In genomic region chr1:43206721-43207228, GRCh38 we compare ENCODE assay signal across 9 cellular contexts. TPM values are rescaled to one million over a fixed set of nuclear protein-coding genes. Genes with fewer than 3 reads are reported as not detected.
A peak's percentile ranks its signal among the peaks of the same experiment; 100 is the strongest.
DNase-seq lines count a peak whose midpoint lies in the region; ATAC-seq and TF ChIP-seq lines count a peak whose summit lies in the region.
"Had no signal": no experiment of that assay in that cellular context is flagged by ENCODE, and none has a peak within 500 bp of the region (broad histone marks: within the 10 kb centered on the region; RNA-seq: fewer than 3 reads in every experiment).

No MANE protein-coding gene starts in this region.

- peaks cover 0 to 6% of the 10 kb centered on the region in 2 donors for H3K4me1 ChIP-seq in adrenal gland (replicated peaks in 1 of 2)

- H3K4me3 ChIP-seq in adrenal gland = no peak overlapping the region

- H3K27ac ChIP-seq in adrenal gland = peak overlapping the region in 1 of 5 donors; percentile 83

- no peak for TF ChIP-seq CTCF in adrenal gland (IDR thresholded peaks at IDR 0.05)

- TF ChIP-seq POLR2A in adrenal gland (IDR thresholded peaks at IDR 0.05) = no peak

- H3K9me3 Mint-ChIP-seq in stimulated activated naive B cell treated with anti-CD40 and anti-IgM and Interleukin-4, amounts not matched to agents 10 μg/mL and 1 μg/mL and 100 μg/mL, for 72 hours = peaks cover 0 to 6% of the 10 kb centered on the region in 2 donors
- H3K9me3 Mint-ChIP-seq: activated naive CD8-positive, alpha-beta T cell treated with anti-CD3 and anti-CD28 coated beads, Interleukin-2, amount 10 ng/mL, durations not matched to agents 7 days and 5 days had no signal

- H3K9me3 ChIP-seq in adrenal gland (replicated peaks in 1 of 3) = no peaks in the 10 kb centered on the region

- no peaks in the 10 kb centered on the region for H3K36me3 ChIP-seq in adrenal gland (replicated peaks in 1 of 2)

- no peak overlapping the region for H3K27ac Mint-ChIP-seq in stimulated activated naive B cell treated with anti-CD40 and anti-IgM and Interleukin-4, amounts not matched to agents 10 μg/mL and 1 μg/mL and 100 μg/mL, for 72 hours
- H3K27ac Mint-ChIP-seq: activated naive CD8-positive, alpha-beta T cell treated with anti-CD3 and anti-CD28 coated beads, Interleukin-2, amount 10 ng/mL, durations not matched to agents 7 days and 5 days had no signal

- WGBS in adrenal gland, 4 donors = 35 to 39% (median 36%) methylated on average over 7 to 9 of the region's 9 CpGs

- DNase-seq in HPDE6-E6E7 (ENCODE audit: extremely low spot score) (peak; percentile 84), adrenal gland (peak in 5 of 7 donors; percentile 18 to 68 (median 35)), iPS DF 4.7 (ENCODE audit: extremely low read depth, low spot score) (peak; percentile 60), NCI-H2029 treated with DMSO at 0.1 percent for 48 hours (lab: John Stamatoyannopoulos, UW) (no peak)
- DNase-seq in stimulated activated naive B cell treated with anti-CD40 and anti-IgM and Interleukin-4, amounts not matched to agents 10 μg/mL and 1 μg/mL and 100 μg/mL, for 72 hours = no peak
- DNase-seq in activated T-cell treated with anti-CD3 and anti-CD28 coated beads, Interleukin-2, amount 50 U/mL, for 1 hour = no peak
- DNase-seq in activated CD4-positive, CD25-positive, alpha-beta regulatory T cell (lab: John Stamatoyannopoulos, UW) = no peak
- DNase-seq: activated naive CD8-positive, alpha-beta T cell treated with anti-CD3 and anti-CD28 coated beads, Interleukin-2, amount 10 ng/mL, durations not matched to agents 7 days and 5 days had no signal

- ATAC-seq in stimulated activated naive B cell treated with anti-CD40 and anti-IgM and Interleukin-4, amounts not matched to agents 10 μg/mL and 1 μg/mL and 100 μg/mL, for 72 hours (replicated peaks) = no peak
- no peak for ATAC-seq in GM19328 (IDR thresholded peaks at IDR 0.05; ENCODE audit: unreplicated experiment)

- H3K4me1 Mint-ChIP-seq in stimulated activated naive B cell treated with anti-CD40 and anti-IgM and Interleukin-4, amounts not matched to agents 10 μg/mL and 1 μg/mL and 100 μg/mL, for 72 hours = peaks cover 9 to 15% of the 10 kb centered on the region in 2 donors
- H3K4me1 Mint-ChIP-seq: activated naive CD8-positive, alpha-beta T cell treated with anti-CD3 and anti-CD28 coated beads, Interleukin-2, amount 10 ng/mL, durations not matched to agents 7 days and 5 days had no signal

- H3K36me3 Mint-ChIP-seq in stimulated activated naive B cell treated with anti-CD40 and anti-IgM and Interleukin-4, amounts not matched to agents 10 μg/mL and 1 μg/mL and 100 μg/mL, for 72 hours = peaks cover 8 to 21% of the 10 kb centered on the region in 2 donors
- H3K36me3 Mint-ChIP-seq: activated naive CD8-positive, alpha-beta T cell treated with anti-CD3 and anti-CD28 coated beads, Interleukin-2, amount 10 ng/mL, durations not matched to agents 7 days and 5 days had no signal

- no peaks in the 10 kb centered on the region for H3K27me3 Mint-ChIP-seq in stimulated activated naive B cell treated with anti-CD40 and anti-IgM and Interleukin-4, amounts not matched to agents 10 μg/mL and 1 μg/mL and 100 μg/mL, for 72 hours

- intact Hi-C loops in adrenal gland (cut with DNase I) = no loop called here

- H3K27me3 ChIP-seq in adrenal gland = no peaks in the 10 kb centered on the region

- H3K4me3 Mint-ChIP-seq in stimulated activated naive B cell treated with anti-CD40 and anti-IgM and Interleukin-4, amounts not matched to agents 10 μg/mL and 1 μg/mL and 100 μg/mL, for 72 hours = peak overlapping the region; percentile 2 to 18
- H3K4me3 Mint-ChIP-seq: activated naive CD8-positive, alpha-beta T cell treated with anti-CD3 and anti-CD28 coated beads, Interleukin-2, amount 10 ng/mL, durations not matched to agents 7 days and 5 days had no signal

RNA-seq across cellular contexts. Expression of gene CFAP57, which starts 34.6 kb away (rescaled TPM):
- 1 to 10 TPM in 1 of 8 donors, under 1 TPM in 4, not detected in 3; 0.06 to 2.1 (median 0.23) TPM for total RNA-seq in adrenal gland
- polyA plus RNA-seq in adrenal gland = 1 to 10 TPM in 1 of 3 donors, under 1 TPM in 2; 0.33 to 1.3 (median 0.37) TPM
- total RNA-seq: activated naive CD8-positive, alpha-beta T cell treated with anti-CD3 and anti-CD28 coated beads, Interleukin-2, amount 10 ng/mL, durations not matched to agents 7 days and 5 days had no signal

RNA-seq across cellular contexts. Expression of gene EBNA1BP2, which starts 34.7 kb away (rescaled TPM):
- total RNA-seq in adrenal gland = 10 to 100 TPM; 33.4 to 68.1 (median 48.2) TPM
- polyA plus RNA-seq in adrenal gland = 100 to 1,000 TPM in 1 of 3 donors, 10 to 100 TPM in 2; 32.6 to 189 (median 37.2) TPM

Comparison
In these comparisons a context has a peak if more than half of its experiments do, and no peak if none do; other contexts are left out.
1. DNase-seq: peak in HPDE6-E6E7 (single experiment), adrenal gland (5 of 7) and iPS DF 4.7 (single experiment); none in stimulated activated naive B cell treated with anti-CD40 and anti-IgM and Interleukin-4, amounts not matched to agents 10 μg/mL and 1 μg/mL and 100 μg/mL, for 72 hours (single experiment), activated T-cell treated with anti-CD3 and anti-CD28 coated beads, Interleukin-2, amount 50 U/mL, for 1 hour (single experiment), activated CD4-positive, CD25-positive, alpha-beta regulatory T cell (0 of 4) and NCI-H2029 treated with DMSO at 0.1 percent for 48 hours (single experiment).